ENCODE assay signal across 8 cellular contexts in the genomic region with DNA sequence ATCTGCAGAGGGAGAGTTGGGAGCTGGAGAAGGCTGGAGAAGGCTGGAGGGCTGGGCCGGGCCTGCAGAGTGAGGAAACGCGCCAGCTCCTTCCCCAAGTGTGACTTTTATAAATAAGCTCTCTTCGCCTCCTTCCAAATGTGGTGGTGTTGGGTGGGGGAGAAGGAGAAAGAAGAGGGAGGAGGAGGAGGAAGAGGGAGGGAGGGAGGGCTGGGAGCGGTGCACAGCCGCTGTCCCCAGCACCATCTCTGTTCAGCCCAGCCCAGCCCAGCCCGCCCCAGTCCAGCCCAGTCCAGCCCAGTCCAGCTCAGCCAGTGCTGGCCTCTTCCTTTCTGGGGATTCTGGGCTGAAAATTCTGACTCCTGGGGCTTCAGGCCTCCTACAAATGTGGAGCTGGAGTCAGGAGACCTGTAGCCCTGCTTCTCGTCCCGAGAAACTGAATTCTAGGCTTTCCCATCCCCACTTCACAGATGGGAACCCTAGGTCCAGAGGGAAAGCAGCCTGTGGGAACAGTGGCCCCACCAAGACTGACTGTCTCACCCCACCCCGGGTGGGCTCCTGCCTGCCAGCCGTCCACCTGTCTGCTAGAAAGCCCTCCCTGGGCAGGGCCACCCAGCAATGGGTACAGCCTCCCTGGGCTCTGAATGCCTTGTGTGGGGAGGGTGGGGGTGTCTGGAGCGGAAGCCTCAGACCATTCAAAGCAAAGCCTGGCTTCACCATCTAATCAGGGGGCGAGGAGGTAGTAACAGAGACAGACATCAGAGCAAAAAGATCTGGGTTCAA. TPM values are rescaled to one million over a fixed set of nuclear protein-coding genes. Genes with fewer than 3 reads are reported as not detected.
DNase-seq lines count a peak whose midpoint lies in the region; ATAC-seq and TF ChIP-seq lines count a peak whose summit lies in the region.

No MANE protein-coding gene starts in this region.

- H3K9me3 Mint-ChIP-seq in H9 (no peaks in the 10 kb centered on the region; a peak in 1 of 5 replicates), naive B cell (no peaks in the 10 kb centered on the region)

- no peak overlapping the region for H3K4ac ChIP-seq in H9 (ENCODE audit: low read depth, low read length)

- H3K23me2 ChIP-seq in H9 (ENCODE audit: insufficient read length, low read depth, low read length, poor library complexity, severe bottlenecking) = peaks cover 9% of the 10 kb centered on the region

- H3K4me3 Mint-ChIP-seq in H9 = peak overlapping the region; percentile 25 to 66; a peak in 1 of 5 replicates
- peak overlapping the region in 6 of 8 donors; percentile 60 to 91 (median 74) for H3K4me3 Mint-ChIP-seq in naive B cell

- H2AFZ ChIP-seq in H9 (ENCODE audit: low read length) = no peak overlapping the region

- H4K8ac ChIP-seq in H9 (replicated peaks; ENCODE audit: insufficient read length, low read depth, low read length) = no peak overlapping the region

- H3K27ac Mint-ChIP-seq in H9 (no peak overlapping the region), naive B cell (no peak overlapping the region)

- H3K18ac ChIP-seq in H9 (ENCODE audit: insufficient read length, low read depth, low read length) = no peak overlapping the region

- ATAC-seq in naive B cell (ENCODE audit: low read depth in 2 of 2) (no peak), HG03095 (IDR thresholded peaks at IDR 0.05; ENCODE audit: unreplicated experiment) (no peak), HG02852 (IDR thresholded peaks at IDR 0.05; ENCODE audit: unreplicated experiment) (no peak), left ventricle myocardium superior (no peak), GM19463 (IDR thresholded peaks at IDR 0.05; ENCODE audit: unreplicated experiment) (no peak)

- no peak for TF ChIP-seq CTCF in AG04450 (IDR thresholded peaks at IDR 0.05; ENCODE audit: low read depth, low read length)
- no peak for TF ChIP-seq CTCF in H9 (conservative IDR thresholded peaks at IDR 0.05)

- H2BK120ac ChIP-seq in H9 (ENCODE audit: low read depth, low read length, poor library complexity, severe bottlenecking) = no peak overlapping the region

- CTCF ChIA-PET in AG04450 (lab: Charles Lee) = interaction anchor here (0.9 to 1.1 kb wide), 3 partner anchors 8 to 110 kb away, joined by 3 to 6 read pairs (median 3); a partner anchor contains a TSS

- DNase-seq in AG04450 (ENCODE audit: low read depth, low spot score) = no peak
- DNase-seq in H9 = no peak
- peak; percentile 47 for DNase-seq in astrocyte of the hippocampus (ENCODE audit: low read depth, low spot score)
- DNase-seq in naive B cell = no peak
- no peak for DNase-seq in left ventricle myocardium superior

- H3K4me1 Mint-ChIP-seq in H9 (peaks cover 0 to 7% of the 10 kb centered on the region in 2 experiments; a peak in 2 of 4 replicates), naive B cell (peaks cover 12 to 24% (median 21%) of the 10 kb centered on the region in 3 donors)

- H3K14ac ChIP-seq in H9 (ENCODE audit: insufficient read depth, low read length) = no peak overlapping the region

- H3K79me2 ChIP-seq in H9 (ENCODE audit: insufficient read depth, low read length) = no peaks in the 10 kb centered on the region

- no peak overlapping the region for H4K5ac ChIP-seq in H9 (ENCODE audit: insufficient read length, low read depth, low read length)

- H3K9me3 ChIP-seq in AG04450 (ENCODE audit: control insufficient read depth, insufficient read depth, low read length) = no peaks in the 10 kb centered on the region; the same call in 1 of the 2 replicates
- H3K9me3 ChIP-seq in H9 (ENCODE audit: control insufficient read depth, low read depth, low read length) = no peaks in the 10 kb centered on the region

- H3K36me3 Mint-ChIP-seq in H9 (ENCODE audit: insufficient read depth in 1 of 3, low read depth in 3 of 3) = peaks cover 0 to 2% (median 0%) of the 10 kb centered on the region in 3 experiments; a peak in 2 of 7 replicates
- no peaks in the 10 kb centered on the region for H3K36me3 Mint-ChIP-seq in naive B cell

- H4K20me1 ChIP-seq in H9 (ENCODE audit: control insufficient read depth, insufficient read depth, insufficient read length) = no peaks in the 10 kb centered on the region

- H3K27ac ChIP-seq in AG04450 (ENCODE audit: low read depth, low read length) (peak overlapping the region; percentile 61), H9 (ENCODE audit: insufficient read length, low read depth, low read length) (no peak overlapping the region)

- no peaks in the 10 kb centered on the region for H3K79me1 ChIP-seq in H9 (ENCODE audit: insufficient read depth, low read depth, low read length, poor library complexity, severe bottlenecking)

- POLR2A ChIA-PET in AG04450 (lab: Yijun Ruan, JAX) = interaction anchor here (0.6 to 1.3 kb wide), 5 partner anchors 12 to 133 kb away, joined by 3 to 5 read pairs (median 3); no protein-coding TSS in a partner anchor

- no peaks in the 10 kb centered on the region for H3K4me1 ChIP-seq in H9 (ENCODE audit: insufficient read depth, low read length)

- no peak overlapping the region for H2BK12ac ChIP-seq in H9 (ENCODE audit: insufficient read length, low read depth, low read length)

- no CpG with 5 or more reads among the region's 13 CpGs for WGBS in H9 (ENCODE audit: extremely low coverage, insufficient read length, low lambda C conversion rate)

- H3K9ac ChIP-seq in H9 (ENCODE audit: extremely low read depth, insufficient read length, low read length) = no peak overlapping the region

- H3T11ph ChIP-seq in H9 (ENCODE audit: low read length) = no peak overlapping the region

- no peak overlapping the region for H2BK5ac ChIP-seq in H9 (ENCODE audit: insufficient read length, low read length)

- H3K4me2 ChIP-seq in H9 (ENCODE audit: insufficient read depth, insufficient read length, low read length) = no peak overlapping the region

- intact Hi-C loops in left ventricle myocardium superior (cut with micrococcal nuclease) = no loop called here

- H3K56ac ChIP-seq in H9 (ENCODE audit: insufficient read length, low read depth, low read length) = no peak overlapping the region

- peaks cover 6% of the 10 kb centered on the region for H3K27me3 ChIP-seq in AG04450 (ENCODE audit: control insufficient read depth, insufficient read depth, low read length)
- H3K27me3 ChIP-seq in H9 (ENCODE audit: insufficient read depth, low read length) = peaks cover 3% of the 10 kb centered on the region; the same call in 1 of the 2 replicates

- H3K27me3 Mint-ChIP-seq in H9 (ENCODE audit: low read depth) (peaks cover 37% of the 10 kb centered on the region), naive B cell (peaks cover 27 to 63% (median 48%) of the 10 kb centered on the region in 3 donors)

- H2AK5ac ChIP-seq in H9 (ENCODE audit: insufficient read length, low read length) = no peak overlapping the region

- no peak overlapping the region for H2BK15ac ChIP-seq in H9 (ENCODE audit: low read depth, low read length)

- no peak overlapping the region for H2BK20ac ChIP-seq in H9 (ENCODE audit: low read depth, low read length, poor library complexity, severe bottlenecking)

- peak overlapping the region; percentile 76 for H3K4me3 ChIP-seq in AG04450 (ENCODE audit: low read depth, low read length)

- no peak overlapping the region for H4K91ac ChIP-seq in H9 (ENCODE audit: insufficient read length, low read depth, low read length)

- no peak overlapping the region for H3K23ac ChIP-seq in H9 (ENCODE audit: insufficient read length, low read depth, low read length)

RNA-seq across cellular contexts. Expression of a gene that starts 2.3 kb away (rescaled TPM):
- polyA plus RNA-seq in AG04450 (2011; rRNA removed) (12.9 and 13.7 TPM in 2 replicates), naive B cell (ENCODE audit: low read depth in 6 of 6) (1 to 10 TPM in 2 of 6 donors, under 1 TPM in 4; 0.35 to 2.3 (median 0.84) TPM)
- 11.3 and 14.6 TPM in 2 replicates for polyA minus RNA-seq in AG04450 (2011; rRNA and poly(A)+ RNA removed)
- total RNA-seq in H9 (2021) (9.3 and 10.1 TPM in 2 replicates), left ventricle myocardium superior (3.0 TPM)

RNA-seq across cellular contexts. Expression of a gene that starts 21.4 kb away (rescaled TPM):
- polyA plus RNA-seq in AG04450 (2011; rRNA removed) (5.1 and 7.5 TPM in 2 replicates), naive B cell (ENCODE audit: low read depth in 6 of 6) (10 to 100 TPM in 5 of 6 donors, not detected in 1; 10.8 to 18.9 (median 14.0) TPM)
- 4.8 and 7.2 TPM in 2 replicates for polyA minus RNA-seq in AG04450 (2011; rRNA and poly(A)+ RNA removed)
- total RNA-seq in H9 (2021) (29.4 and 34.4 TPM in 2 replicates), left ventricle myocardium superior (24.0 TPM)

RNA-seq across cellular contexts. Expression of a gene that starts 33.8 kb away (rescaled TPM):
- polyA plus RNA-seq in AG04450 (2011; rRNA removed) (48.6 and 49.5 TPM in 2 replicates), naive B cell (ENCODE audit: low read depth in 6 of 6) (100 to 1,000 TPM; 129 to 249 (median 148) TPM)
- polyA minus RNA-seq in AG04450 (2011; rRNA and poly(A)+ RNA removed) = 23.2 and 26.1 TPM in 2 replicates
- total RNA-seq in H9 (2021) (68.5 and 78.1 TPM in 2 replicates), left ventricle myocardium superior (79.8 TPM)

RNA-seq across cellular contexts. Expression of a gene that starts 34.0 kb away (rescaled TPM):
- polyA plus RNA-seq in AG04450 (2011; rRNA removed) (5.9 and 6.4 TPM in 2 replicates), naive B cell (ENCODE audit: low read depth in 6 of 6) (10 to 100 TPM in 5 of 6 donors, 1 to 10 TPM in 1; 9.9 to 15.4 (median 12.2) TPM)
- polyA minus RNA-seq in AG04450 (2011; rRNA and poly(A)+ RNA removed) = 3.3 and 4.5 TPM in 2 replicates
- total RNA-seq in H9 (2021) (8.1 and 8.7 TPM in 2 replicates), left ventricle myocardium superior (13.2 TPM)

RNA-seq across cellular contexts. Expression of a gene that starts 49.6 kb away (rescaled TPM):
- polyA plus RNA-seq in AG04450 (2011; rRNA removed) (1.8 and 3.7 TPM in 2 replicates), naive B cell (ENCODE audit: low read depth in 6 of 6) (under 1 TPM in 1 of 6 donors, not detected in 5; 0.23 TPM)
- 1.6 and 3.1 TPM in 2 replicates for polyA minus RNA-seq in AG04450 (2011; rRNA and poly(A)+ RNA removed)
- total RNA-seq in H9 (2021) (0.85 and 1.3 TPM in 2 replicates), left ventricle myocardium superior (3.3 TPM)
